12 cellular contexts compared by ENCODE assay signal in the genomic region with DNA sequence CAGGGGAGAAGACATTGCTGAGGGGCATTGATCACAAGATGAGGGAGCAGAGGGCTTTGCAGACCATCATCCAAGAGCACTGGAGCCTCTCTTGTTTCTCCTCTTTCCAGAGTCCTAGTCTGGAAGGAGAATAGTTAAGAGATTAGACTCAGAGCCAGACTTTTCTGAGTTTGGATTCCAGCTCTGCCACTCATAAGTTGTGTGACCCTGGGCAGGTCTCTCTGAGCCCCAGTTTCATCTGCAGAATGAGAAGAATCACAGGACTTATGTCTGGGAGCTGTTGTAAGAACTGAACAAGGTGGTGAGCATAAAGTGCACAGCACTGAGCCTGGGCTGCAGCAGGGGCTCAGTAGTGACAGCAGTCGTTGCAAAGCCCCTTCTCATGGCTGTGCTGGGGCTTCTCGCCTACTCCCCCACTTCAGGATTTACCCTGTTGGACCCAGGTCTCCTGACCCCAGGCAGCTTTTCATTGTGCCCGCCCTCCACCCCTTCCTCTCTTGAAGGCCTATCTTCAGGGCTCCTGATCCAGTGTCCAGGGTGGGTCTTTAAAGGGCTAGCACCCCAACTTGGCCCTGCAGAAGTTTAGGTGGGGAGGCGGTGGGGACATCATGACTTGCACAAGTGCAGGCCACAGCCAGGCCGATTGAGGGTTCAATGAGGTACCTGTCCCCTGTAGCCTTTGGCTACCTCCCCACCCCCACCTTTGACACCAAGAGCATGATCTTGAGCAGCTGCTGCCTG. TPM values are rescaled to one million over a fixed set of nuclear protein-coding genes. Genes with fewer than 3 reads are reported as not detected.
DNase-seq lines count a peak whose midpoint lies in the region; TF ChIP-seq lines count a peak whose summit lies in the region.
"Had no signal": no experiment of that assay in that cellular context is flagged by ENCODE, and none has a peak within 500 bp of the region (broad histone marks: within the 10 kb centered on the region; RNA-seq: fewer than 3 reads in every experiment).

No MANE protein-coding gene starts in this region.

- no peaks in the 10 kb centered on the region for H3K9me3 Mint-ChIP-seq in neural crest cell
- H3K9me3 Mint-ChIP-seq: activated naive CD4-positive, alpha-beta T cell treated with anti-CD3 and anti-CD28 coated beads, Interleukin-2, amount 50 U/mL, for 24 hours; natural killer cell treated with Interleukin-12 subunit alpha and Interleukin-12 subunit beta and Interleukin-15 and Interleukin-18, amount 100 ng/mL, for 72 hours had no signal

- WGBS in esophagus, 2 donors = 69 to 71% methylated on average over 5 of the region's 5 CpGs
- 69% methylated on average over 5 of the region's 5 CpGs for whole genome bisulfite sequencing in urinary bladder

- H3K4me3 ChIP-seq in SJCRH30 (peak overlapping the region; percentile 55), esophagus (ENCODE audit: low read depth in 1 of 2, low read length in 2 of 2) (no peak overlapping the region), urinary bladder (ENCODE audit: low read depth, low read length) (no peak overlapping the region)
- H3K4me3 ChIP-seq: HAP-1 had no signal

- H3K9me3 ChIP-seq in SJCRH30 (replicated peaks) (no peaks in the 10 kb centered on the region), esophagus (ENCODE audit: control insufficient read depth in 2 of 2, insufficient read depth in 1 of 2, low read depth in 1 of 2, low read length in 1 of 2) (no peaks in the 10 kb centered on the region)
- H3K9me3 ChIP-seq: HAP-1 had no signal

- peak overlapping the region; percentile 35 for H3K27ac Mint-ChIP-seq in neural crest cell (ENCODE audit: unreplicated experiment)
- H3K27ac Mint-ChIP-seq: activated naive CD4-positive, alpha-beta T cell treated with anti-CD3 and anti-CD28 coated beads, Interleukin-2, amount 50 U/mL, for 24 hours; natural killer cell treated with Interleukin-12 subunit alpha and Interleukin-12 subunit beta and Interleukin-15 and Interleukin-18, amount 100 ng/mL, for 72 hours had no signal

- no peaks in the 10 kb centered on the region for H3K36me3 ChIP-seq in SJCRH30
- H3K36me3 ChIP-seq in esophagus (ENCODE audit: control insufficient read depth in 2 of 2, insufficient read depth in 2 of 2, low read length in 1 of 2) = no peaks in the 10 kb centered on the region
- no peaks in the 10 kb centered on the region for H3K36me3 ChIP-seq in urinary bladder (ENCODE audit: insufficient read depth)
- H3K36me3 ChIP-seq: HAP-1 had no signal

- no peak overlapping the region for H3K4me3 Mint-ChIP-seq in neural crest cell
- H3K4me3 Mint-ChIP-seq: activated naive CD4-positive, alpha-beta T cell treated with anti-CD3 and anti-CD28 coated beads, Interleukin-2, amount 50 U/mL, for 24 hours; natural killer cell treated with Interleukin-12 subunit alpha and Interleukin-12 subunit beta and Interleukin-15 and Interleukin-18, amount 100 ng/mL, for 72 hours had no signal

- peaks cover 5% of the 10 kb centered on the region for H3K4me1 Mint-ChIP-seq in neural crest cell
- H3K4me1 Mint-ChIP-seq: activated naive CD4-positive, alpha-beta T cell treated with anti-CD3 and anti-CD28 coated beads, Interleukin-2, amount 50 U/mL, for 24 hours had no signal

- H3K4me1 ChIP-seq in SJCRH30 = peaks cover 76% of the 10 kb centered on the region
- H3K4me1 ChIP-seq in esophagus (ENCODE audit: control insufficient read depth in 2 of 2, insufficient read depth in 2 of 2, low read length in 1 of 2) = peaks cover 16 to 29% of the 10 kb centered on the region in 2 donors
- H3K4me1 ChIP-seq in urinary bladder (ENCODE audit: insufficient read depth) = peaks cover 5% of the 10 kb centered on the region

- H3K36me3 Mint-ChIP-seq in neural crest cell (ENCODE audit: low read depth) = no peaks in the 10 kb centered on the region
- H3K36me3 Mint-ChIP-seq: activated naive CD4-positive, alpha-beta T cell treated with anti-CD3 and anti-CD28 coated beads, Interleukin-2, amount 50 U/mL, for 24 hours; natural killer cell treated with Interleukin-12 subunit alpha and Interleukin-12 subunit beta and Interleukin-15 and Interleukin-18, amount 100 ng/mL, for 72 hours had no signal

- H3K27me3 ChIP-seq in SJCRH30 = no peaks in the 10 kb centered on the region
- H3K27me3 ChIP-seq in esophagus (ENCODE audit: control insufficient read depth in 1 of 2, insufficient read depth in 2 of 2, low read length in 2 of 2) = no peaks in the 10 kb centered on the region

- peaks cover 9% of the 10 kb centered on the region for H3K27me3 Mint-ChIP-seq in neural crest cell (ENCODE audit: low read depth)
- H3K27me3 Mint-ChIP-seq: activated naive CD4-positive, alpha-beta T cell treated with anti-CD3 and anti-CD28 coated beads, Interleukin-2, amount 50 U/mL, for 24 hours had no signal

- no peak for TF ChIP-seq CTCF in neural crest cell (conservative IDR thresholded peaks at IDR 0.05)

- DNase-seq in SJCRH30 (no peak), neural crest cell (ENCODE audit: low read depth, low spot score) (no peak), GM19238 (ENCODE audit: insufficient read length, low spot score) (no peak), NCI-H1930 (lab: John Stamatoyannopoulos, UW) (no peak)
- DNase-seq in activated effector memory CD4-positive, alpha-beta T cell treated with anti-CD3 and anti-CD28 coated beads, Interleukin-2, amount 50 U/mL, for 16 hours = no peak
- DNase-seq: activated CD4-positive, alpha-beta T cell treated with anti-CD3 and anti-CD28 coated beads for 48 hours; head of caudate nucleus had no signal

- peak overlapping the region; percentile 46 for H3K27ac ChIP-seq in SJCRH30
- H3K27ac ChIP-seq in esophagus (ENCODE audit: low read depth in 2 of 2, low read length in 1 of 2) = peak overlapping the region; percentile 43 to 68
- peak overlapping the region; percentile 87 for H3K27ac ChIP-seq in urinary bladder (ENCODE audit: low read depth)

RNA-seq across cellular contexts. Expression of a gene that starts 1.5 kb away (rescaled TPM):
- total RNA-seq in SJCRH30 (2014; rRNA removed; shearing (Covaris generic)) = 2.3 and 3.2 TPM in 2 replicates
- polyA plus RNA-seq in esophagus (1 to 10 TPM; 4.3 to 5.0 TPM), urinary bladder (47.2 TPM)
- total RNA-seq in neural crest cell (1.5 TPM in 2 replicates), urinary bladder (6.8 TPM)

RNA-seq across cellular contexts. Expression of a gene that starts 19.1 kb away (rescaled TPM):
- total RNA-seq in SJCRH30 (2014; rRNA removed; shearing (Covaris generic)) = 0.02 TPM in 1 of 2 replicates, not detected in the other
- polyA plus RNA-seq in esophagus (under 1 TPM; 0.05 to 0.24 TPM), urinary bladder (1.5 TPM)
- total RNA-seq in neural crest cell (2.6 and 3.2 TPM in 2 replicates), urinary bladder (3.2 TPM)
- total RNA-seq: natural killer cell treated with Interleukin-12 subunit alpha and Interleukin-12 subunit beta and Interleukin-15 and Interleukin-18, amount 100 ng/mL, for 72 hours had no signal

RNA-seq across cellular contexts. Expression of a gene that starts 58.9 kb away (rescaled TPM):
- total RNA-seq in SJCRH30 (2014; rRNA removed; shearing (Covaris generic)) = 50.5 and 55.2 TPM in 2 replicates
- polyA plus RNA-seq in esophagus (10 to 100 TPM; 16.2 to 18.4 TPM), urinary bladder (28.3 TPM)
- total RNA-seq in neural crest cell (64.6 and 65.2 TPM in 2 replicates), urinary bladder (31.1 TPM)
